In the genomic region with DNA sequence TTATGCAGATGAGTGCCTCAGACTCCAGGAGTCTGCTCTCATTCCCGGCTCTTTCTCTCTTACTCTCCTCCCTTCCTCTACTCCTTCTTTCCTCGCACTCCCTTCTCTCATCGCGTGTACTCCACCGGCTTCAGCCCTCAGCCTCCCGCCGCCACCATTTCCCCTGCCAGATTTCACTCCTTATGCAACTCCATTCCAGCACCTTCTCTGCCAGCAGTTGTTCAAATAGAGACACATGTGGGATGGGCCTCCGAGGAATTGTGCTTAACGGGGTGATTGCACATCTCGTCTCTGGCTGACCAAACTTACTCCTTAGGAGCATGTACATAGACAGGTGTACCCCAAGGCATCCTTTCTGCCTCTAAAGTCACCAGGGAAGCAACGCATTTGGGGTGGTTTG, we compare ENCODE assay signal across 28 cellular contexts. TPM values are rescaled to one million over a fixed set of nuclear protein-coding genes. Genes with fewer than 3 reads are reported as not detected.
DNase-seq lines count a peak whose midpoint lies in the region; ATAC-seq, FAIRE-seq and TF ChIP-seq lines count a peak whose summit lies in the region.
"Had no signal": no experiment of that assay in that cellular context is flagged by ENCODE, and none has a peak within 500 bp of the region (broad histone marks: within the 10 kb centered on the region; RNA-seq: fewer than 3 reads in every experiment).

No MANE protein-coding gene starts in this region.

- CTCF ChIA-PET in H1 (lab: Charles Lee; ENCODE audit: partially characterized antibody) = interaction anchor here (0.9 to 2.2 kb wide), 3 partner anchors 9 to 56 kb away, joined by 5 to 12 read pairs (median 9); no protein-coding TSS in a partner anchor

- no peak overlapping the region for H4K91ac ChIP-seq in H1 (replicated peaks; ENCODE audit: insufficient read length, low read length)

- peak overlapping the region in 4 of 5 experiments; percentile 22 to 98 (median 42) for H3K27ac Mint-ChIP-seq in brain
- H3K27ac Mint-ChIP-seq: CD4-positive, alpha-beta memory T cell had no signal

- TF ChIP-seq CTCF in brain (conservative IDR thresholded peaks at IDR 0.05) (no peak), H1 (IDR thresholded peaks at IDR 0.05; ENCODE audit: control extremely low read depth in 1 of 3, insufficient read depth in 1 of 3, low read depth in 1 of 3, low read length in 3 of 3) (no peak), right lobe of liver (IDR thresholded peaks at IDR 0.05) (no peak)

- POLR2A ChIA-PET in H1 (lab: Charles Lee; ENCODE audit: partially characterized antibody) = interaction anchor here (1.2 to 1.3 kb wide), 2 partner anchors 14 to 23 kb away, joined by 3 read pairs; no protein-coding TSS in a partner anchor

- H3K4me1 Mint-ChIP-seq in brain = peaks cover 85% of the 10 kb centered on the region
- H3K4me1 Mint-ChIP-seq: CD4-positive, alpha-beta memory T cell had no signal

- H4K5ac ChIP-seq in H1 (ENCODE audit: insufficient read length, low read depth, low read length) = no peak overlapping the region

- no peak overlapping the region for H2AFZ ChIP-seq in H1 (ENCODE audit: low read length)

- peaks cover 21% of the 10 kb centered on the region for H3K27me3 Mint-ChIP-seq in brain

- peak overlapping the region in 1 of 2 experiments; percentile 13; a peak in 1 of 4 replicates for H3K4me2 ChIP-seq in H1 (ENCODE audit: insufficient read depth in 1 of 2, low read depth in 2 of 2, low read length in 2 of 2)

- H4K8ac ChIP-seq in H1 (ENCODE audit: extremely low read depth, insufficient read depth, low read length) = no peak overlapping the region

- TF ChIP-seq EP300 in H1 (IDR thresholded peaks at IDR 0.05; ENCODE audit: borderline replicate concordance in 1 of 2, low read depth in 2 of 2, low read length in 2 of 2) = no peak

- H3K4me3 ChIP-seq in H1 (ENCODE audit: extremely low read depth in 1 of 4, insufficient read depth in 2 of 4, low read depth in 3 of 4, low read length in 4 of 4) (no peak overlapping the region), right lobe of liver (no peak overlapping the region)
- H3K4me3 ChIP-seq: BLaER1 had no signal

- no peak for TF ChIP-seq POLR2A in H1 (IDR thresholded peaks at IDR 0.05; ENCODE audit: control extremely low read depth in 1 of 2, low read depth in 2 of 2, low read length in 2 of 2)
- no peak for TF ChIP-seq POLR2A in right lobe of liver (IDR thresholded peaks at IDR 0.05)

- H3K36me3 Mint-ChIP-seq in brain = no peaks in the 10 kb centered on the region
- H3K36me3 Mint-ChIP-seq: CD4-positive, alpha-beta memory T cell had no signal

- H2BK12ac ChIP-seq in H1 (ENCODE audit: low read depth, low read length) = no peak overlapping the region

- H3K4ac ChIP-seq in H1 (replicated peaks; ENCODE audit: insufficient read length, low read depth, low read length) = no peak overlapping the region

- no peaks in the 10 kb centered on the region for H3K9me3 ChIP-seq in H1 (ENCODE audit: insufficient read depth in 2 of 2, low read depth in 1 of 2, low read length in 1 of 2)
- H3K9me3 ChIP-seq in right lobe of liver = no peaks in the 10 kb centered on the region
- H3K9me3 ChIP-seq: BLaER1, Caco-2 had no signal

- H3K23me2 ChIP-seq in H1 (ENCODE audit: low read depth, low read length) = peaks cover 3% of the 10 kb centered on the region; the same call in 1 of the 2 replicates

- no peak overlapping the region for H2BK5ac ChIP-seq in H1 (ENCODE audit: low read depth, low read length)

- H3K9ac ChIP-seq in H1 (replicated peaks in 1 of 4; ENCODE audit: extremely low read depth in 1 of 4, low read depth in 3 of 4, low read length in 3 of 4) = no peak overlapping the region
- H3K9ac ChIP-seq: BLaER1 had no signal

- DNase-seq in H1 (ENCODE audit: low read depth in 1 of 2, low spot score in 2 of 2) (no peak), right lobe of liver (peak in 1 of 3 donors; percentile 63), Kasumi-1 (lab: John Stamatoyannopoulos, UW) (no peak), cerebellum (ENCODE audit: low spot score) (no peak), DMS153 treated with DMSO at 0.1 percent for 48 hours (lab: John Stamatoyannopoulos, UW; ENCODE audit: unreplicated experiment) (no peak)
- DNase-seq: Caco-2; CD4-positive, alpha-beta memory T cell; DMS153; GDM1; KBM-7; NCI-H1105; NCI-H2029 treated with DMSO at 0.1 percent for 48 hours; NCI-H345; NCI-H524; NCI-H774; NK-92 treated with Interleukin-12 subunit alpha and Interleukin-12 subunit beta, amount 100 ng/mL, for 24 hours; SIG-M5 had no signal

- intact Hi-C loops in right lobe of liver (cut with DNase I) = no loop called here

- no peak for FAIRE-seq in H1 (lab: Jason Lieb, UNC)
- FAIRE-seq: GM18507 had no signal

- H2AK5ac ChIP-seq in H1 (ENCODE audit: low read depth, low read length) = no peak overlapping the region

- peak overlapping the region; percentile 64 to 79 (median 76) for H3K4me3 Mint-ChIP-seq in brain
- H3K4me3 Mint-ChIP-seq: CD4-positive, alpha-beta memory T cell had no signal

- H3K23ac ChIP-seq in H1 (ENCODE audit: insufficient read length) = no peak overlapping the region

- H3K36me3 ChIP-seq in H1 (ENCODE audit: control insufficient read depth in 2 of 4, insufficient read depth in 4 of 4, low read length in 3 of 4) (no peaks in the 10 kb centered on the region), right lobe of liver (no peaks in the 10 kb centered on the region)
- H3K36me3 ChIP-seq: BLaER1 had no signal

- H3K27me3 ChIP-seq in H1 (replicated peaks in 1 of 4; ENCODE audit: control insufficient read depth in 3 of 4, extremely low read depth in 1 of 4, insufficient read depth in 3 of 4, low read length in 3 of 4) (peaks cover 0 to 32% (median 18%) of the 10 kb centered on the region in 4 experiments; a peak in 5 of 7 replicates), right lobe of liver (no peaks in the 10 kb centered on the region)

- H3K4me1 ChIP-seq in H1 (replicated peaks in 1 of 4; ENCODE audit: control insufficient read depth in 3 of 4, insufficient read depth in 4 of 4, low read length in 3 of 4) = peaks cover 13 to 27% (median 16%) of the 10 kb centered on the region in 4 experiments
- peaks cover 0 to 23% (median 9%) of the 10 kb centered on the region in 4 donors for H3K4me1 ChIP-seq in right lobe of liver
- H3K4me1 ChIP-seq: Caco-2 had no signal

- 74 to 100% methylated on average over 2 to 11 of the region's 11 CpGs for WGBS in H1 (ENCODE audit: extremely low coverage in 1 of 2, insufficient coverage in 1 of 2, insufficient read length in 1 of 2, insufficient replicate concordance in 2 of 2, low coverage in 1 of 2, low lambda C conversion rate in 2 of 2, missing lambda C conversion rate in 1 of 2), 2 experiments
- WGBS in right lobe of liver (ENCODE audit: insufficient coverage, low coverage, low lambda C conversion rate, missing lambda C conversion rate) = 20% methylated on average over 9 of the region's 11 CpGs

- H3K14ac ChIP-seq in H1 (ENCODE audit: insufficient read length) = no peak overlapping the region

- no peak overlapping the region for H3K56ac ChIP-seq in H1 (replicated peaks; ENCODE audit: insufficient read length, low read depth, low read length)

- peaks cover under 1 to 1% of the 10 kb centered on the region in 2 experiments for H4K20me1 ChIP-seq in H1 (replicated peaks in 1 of 2; ENCODE audit: control insufficient read depth in 1 of 2, insufficient read depth in 2 of 2, low read length in 2 of 2)
- H4K20me1 ChIP-seq: BLaER1 had no signal

- H2BK20ac ChIP-seq in H1 (ENCODE audit: low read length) = no peak overlapping the region

- no peak overlapping the region for H2BK15ac ChIP-seq in H1 (ENCODE audit: low read length)

- no peaks in the 10 kb centered on the region for H3K79me2 ChIP-seq in H1 (ENCODE audit: control insufficient read depth in 1 of 2, insufficient read depth in 2 of 2, low read length in 2 of 2)

- TF ChIP-seq RAD21 in H1 (IDR thresholded peaks at IDR 0.05 in 1 of 2, conservative IDR thresholded peaks at IDR 0.05 in 1 of 2; ENCODE audit: low read depth in 2 of 2, low read length in 2 of 2) = no peak

- no peak overlapping the region for H2BK120ac ChIP-seq in H1 (replicated peaks; ENCODE audit: low read depth, low read length)

- ATAC-seq in right lobe of liver (peak; percentile 8 to 49 (median 30)), GM18511 (IDR thresholded peaks at IDR 0.05; ENCODE audit: unreplicated experiment) (no peak)
- ATAC-seq: Panc1, SK-N-SH treated with all-trans-retinoic acid at 6 μM for 48 hours had no signal

- H3K79me1 ChIP-seq in H1 (ENCODE audit: low read depth, low read length) = no peaks in the 10 kb centered on the region

- H3K27ac ChIP-seq in H1 (ENCODE audit: low read depth, low read length) = no peak overlapping the region
- no peak overlapping the region for H3K27ac ChIP-seq in right lobe of liver
- H3K27ac ChIP-seq: BLaER1, HL-60 had no signal

- H3K9me3 Mint-ChIP-seq in brain = no peaks in the 10 kb centered on the region
- H3K9me3 Mint-ChIP-seq: CD4-positive, alpha-beta memory T cell had no signal

- H3K18ac ChIP-seq in H1 (ENCODE audit: extremely low read depth, low read length) = no peak overlapping the region

RNA-seq across cellular contexts. Expression of gene CNTN2, which starts 2.1 kb away (rescaled TPM):
- polyA plus RNA-seq in brain (ENCODE audit: insufficient read depth, low read depth, low replicate concordance) (114 TPM), H1 (2011; rRNA removed) (1.2 and 2.3 TPM in 2 replicates)
- total RNA-seq in H1 (2021; fragmentation: NEBNext Ultra II Directional; extraction: Animal tissue kit (Norgen Biotek cat#: 25700)) = 3.9 TPM in 2 replicates
- polyA plus RNA-seq in H1 (2011; cell fraction: cytosol; rRNA removed) = 1.1 TPM
- polyA plus RNA-seq in H1 (2011; cell fraction: nucleus; rRNA removed) = 4.8 TPM
- 2.1 to 2.4 TPM (median 2.3 TPM) in 4 replicates for polyA plus RNA-seq in H1 (2012, experiment 1 of 2)
- polyA plus RNA-seq in H1 (2012, experiment 2 of 2) = 1.4 TPM
- 3.1 TPM for polyA plus RNA-seq in H1 (2013, experiment 1 of 2)
- polyA plus RNA-seq in H1 (2013, experiment 2 of 2) = 4.4 TPM
- 2.4 and 2.8 TPM in 2 replicates for polyA minus RNA-seq in H1 (2011; rRNA and poly(A)+ RNA removed)
- polyA minus RNA-seq in H1 (2011; cell fraction: cytosol; rRNA and poly(A)+ RNA removed) = 3.8 TPM
- polyA minus RNA-seq in H1 (2011; cell fraction: nucleus; rRNA and poly(A)+ RNA removed) = 6.8 TPM
- total RNA-seq in right lobe of liver (under 1 TPM in 1 of 6 experiments, not detected in 5; 0.49 TPM), cerebellum (47.4 TPM)
- total RNA-seq: A673; Caco-2; CD4-positive, alpha-beta memory T cell; Daoy; H7; HT-29 had no signal
- polyA plus RNA-seq: CD4-positive, alpha-beta memory T cell had no signal

RNA-seq across cellular contexts. Expression of gene TMEM81, which starts 39.1 kb away (rescaled TPM):
- polyA plus RNA-seq in brain (ENCODE audit: insufficient read depth, low read depth, low replicate concordance) (5.9 TPM), H1 (2011; rRNA removed) (1.3 and 2.1 TPM in 2 replicates)
- total RNA-seq in H1 (2021; fragmentation: NEBNext Ultra II Directional; extraction: Animal tissue kit (Norgen Biotek cat#: 25700)) = 5.8 and 5.9 TPM in 2 replicates
- 3.1 TPM for polyA plus RNA-seq in H1 (2011; cell fraction: cytosol; rRNA removed)
- polyA plus RNA-seq in H1 (2011; cell fraction: nucleus; rRNA removed) = 1.3 TPM
- polyA plus RNA-seq in H1 (2012, experiment 1 of 2) = 3.9 to 4.9 TPM (median 4.8 TPM) in 4 replicates
- 0.56 TPM for polyA plus RNA-seq in H1 (2012, experiment 2 of 2)
- polyA plus RNA-seq in H1 (2013, experiment 1 of 2) = 1.7 TPM
- 1.9 TPM for polyA plus RNA-seq in H1 (2013, experiment 2 of 2)
- 4.8 and 6.8 TPM in 2 replicates for polyA minus RNA-seq in H1 (2011; rRNA and poly(A)+ RNA removed)
- 1.2 TPM for polyA minus RNA-seq in H1 (2011; cell fraction: cytosol; rRNA and poly(A)+ RNA removed)
- polyA minus RNA-seq in H1 (2011; cell fraction: nucleus; rRNA and poly(A)+ RNA removed) = 6.8 TPM
- total RNA-seq in right lobe of liver (1 to 10 TPM in 5 of 6 experiments, under 1 TPM in 1; 0.49 to 2.7 (median 1.8) TPM), cerebellum (3.4 TPM)
